Comparison of ENCODE assay signal across 8 cellular contexts in the genomic region with DNA sequence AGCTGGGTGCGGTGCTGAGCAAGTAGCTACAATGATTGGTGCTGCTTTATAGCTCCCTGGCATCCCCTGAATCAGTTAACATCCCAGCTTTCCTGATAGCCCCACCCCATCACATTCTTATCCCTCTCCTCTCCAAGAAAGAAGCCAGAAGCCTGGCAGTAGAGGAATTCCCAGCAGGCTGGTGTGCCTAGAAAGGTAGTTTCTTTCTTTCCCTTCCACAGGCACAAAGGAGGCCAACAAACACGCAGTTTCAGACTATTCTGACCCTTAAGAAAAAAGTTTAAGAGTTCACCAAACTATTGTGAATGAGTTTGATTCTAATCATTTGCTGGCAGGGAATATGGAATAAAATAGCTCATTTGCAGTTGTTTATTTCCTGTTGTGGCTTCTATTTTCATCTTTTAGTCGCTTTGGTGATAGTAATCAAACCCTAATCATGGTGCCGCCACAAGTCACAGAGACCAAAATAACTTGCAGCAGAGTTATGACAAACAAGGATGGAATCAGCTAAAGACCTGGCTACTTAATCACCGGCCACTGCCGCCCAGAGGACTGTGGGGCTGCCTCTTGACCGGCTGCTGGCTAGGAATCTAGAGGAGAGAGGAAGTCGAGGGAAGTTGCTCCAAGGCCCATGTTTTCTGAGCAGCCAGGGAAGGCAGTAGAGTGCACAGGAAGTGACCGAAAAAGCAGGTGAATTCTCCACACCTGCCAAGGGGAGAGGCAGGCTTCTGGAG. TPM values are rescaled to one million over a fixed set of nuclear protein-coding genes. Genes with fewer than 3 reads are reported as not detected.
DNase-seq lines count a peak whose midpoint lies in the region; ATAC-seq and TF ChIP-seq lines count a peak whose summit lies in the region.

No MANE protein-coding gene starts in this region.

- H4K20me1 ChIP-seq in MM.1S (ENCODE audit: insufficient read depth, low read length): no peaks in the 10 kb centered on the region
- no peaks in the 10 kb centered on the region for H4K20me1 ChIP-seq in PC-3 (ENCODE audit: low read length)

- H3K4me3 ChIP-seq in MM.1S (ENCODE audit: low read length) (no peak overlapping the region), PC-3 (ENCODE audit: low read length) (no peak overlapping the region)

- no peaks in the 10 kb centered on the region for H3K9me3 Mint-ChIP-seq in effector memory CD8-positive, alpha-beta T cell
- H3K9me3 Mint-ChIP-seq in naive B cell: no peaks in the 10 kb centered on the region
- no peaks in the 10 kb centered on the region for H3K9me3 Mint-ChIP-seq in activated naive CD4-positive, alpha-beta T cell treated with anti-CD3 and anti-CD28 coated beads, Interleukin-2, amount 50 U/mL, for 72 hours

- intact Hi-C loops in PC-3 (cut with micrococcal nuclease): no loop called here

- H3K27me3 ChIP-seq in MM.1S (replicated peaks; ENCODE audit: insufficient read depth, low read length) (no peaks in the 10 kb centered on the region), PC-3 (ENCODE audit: low read length) (no peaks in the 10 kb centered on the region)

- no TSS peak for BruUV-seq in PC-3 (replicated peaks; lab: Mats Ljungman, UMichigan)

- H3K4me1 ChIP-seq in MM.1S (ENCODE audit: low read length) (peaks cover 17% of the 10 kb centered on the region), PC-3 (ENCODE audit: insufficient read depth, low read length) (no peaks in the 10 kb centered on the region)

- peaks cover 20 to 27% of the 10 kb centered on the region in 2 donors for H3K4me1 Mint-ChIP-seq in effector memory CD8-positive, alpha-beta T cell (ENCODE audit: low read depth in 2 of 2)
- peaks cover 3 to 15% (median 8%) of the 10 kb centered on the region in 3 donors for H3K4me1 Mint-ChIP-seq in naive B cell

- H3K27ac ChIP-seq in MM.1S (ENCODE audit: low read length) (no peak overlapping the region), PC-3 (ENCODE audit: low read length) (no peak overlapping the region)

- H3F3A ChIP-seq in MM.1S (ENCODE audit: insufficient read depth, low read length) (peaks cover 18% of the 10 kb centered on the region), PC-3 (ENCODE audit: low read length, unreplicated experiment) (no peaks in the 10 kb centered on the region)

- peak overlapping the region in 1 of 2 donors; percentile 2 for H3K4me3 Mint-ChIP-seq in effector memory CD8-positive, alpha-beta T cell
- peak overlapping the region in 1 of 8 donors; percentile 65 for H3K4me3 Mint-ChIP-seq in naive B cell

- DNase-seq in AG08395 (ENCODE audit: low spot score): peak; percentile 79
- DNase-seq in MM.1S: no peak
- no peak for DNase-seq in effector memory CD8-positive, alpha-beta T cell
- no peak for DNase-seq in naive B cell
- no peak for DNase-seq in PC-3
- DNase-seq in activated naive CD4-positive, alpha-beta T cell treated with anti-CD3 and anti-CD28 coated beads, Interleukin-2, amount 50 U/mL, for 72 hours (ENCODE audit: low spot score in 2 of 2): no peak

- CTCF ChIA-PET in PC-3 (lab: Charles Lee): no interaction called here

- ATAC-seq in effector memory CD8-positive, alpha-beta T cell (replicated peaks): no peak
- ATAC-seq in naive B cell (ENCODE audit: low read depth in 2 of 2) (no peak), HG03342 (IDR thresholded peaks at IDR 0.05; ENCODE audit: unreplicated experiment) (no peak), PC-3 (no peak), HG03432 (IDR thresholded peaks at IDR 0.05; ENCODE audit: unreplicated experiment) (no peak)
- ATAC-seq in activated naive CD4-positive, alpha-beta T cell treated with anti-CD3 and anti-CD28 coated beads, Interleukin-2, amount 50 U/mL, for 72 hours: no peak

- no peaks in the 10 kb centered on the region for H3K36me3 ChIP-seq in MM.1S (replicated peaks; ENCODE audit: insufficient read depth, low read length)
- H3K36me3 ChIP-seq in PC-3 (ENCODE audit: low read depth, low read length): no peaks in the 10 kb centered on the region

- peak overlapping the region; percentile 63 for H2AFZ ChIP-seq in MM.1S (ENCODE audit: low read length)
- no peak overlapping the region for H2AFZ ChIP-seq in PC-3 (ENCODE audit: low read length)

- peaks cover 6 to 10% of the 10 kb centered on the region in 2 donors for H3K27me3 Mint-ChIP-seq in effector memory CD8-positive, alpha-beta T cell
- H3K27me3 Mint-ChIP-seq in naive B cell: peaks cover 0 to 3% (median 0%) of the 10 kb centered on the region in 3 donors

- POLR2A ChIA-PET in PC-3 (lab: Charles Lee; ENCODE audit: unreplicated experiment): no interaction called here

- H3K9ac ChIP-seq in MM.1S (ENCODE audit: low read length) (no peak overlapping the region), PC-3 (ENCODE audit: low read length) (no peak overlapping the region)

- H3K27ac Mint-ChIP-seq in effector memory CD8-positive, alpha-beta T cell: peak overlapping the region; percentile 58 to 81
- peak overlapping the region in 4 of 6 donors; percentile 5 to 70 (median 40) for H3K27ac Mint-ChIP-seq in naive B cell
- no peak overlapping the region for H3K27ac Mint-ChIP-seq in activated naive CD4-positive, alpha-beta T cell treated with anti-CD3 and anti-CD28 coated beads, Interleukin-2, amount 50 U/mL, for 72 hours

- H3K9me3 ChIP-seq in MM.1S (replicated peaks; ENCODE audit: insufficient read depth, low read length) (no peaks in the 10 kb centered on the region), PC-3 (ENCODE audit: low read length) (no peaks in the 10 kb centered on the region)

- H3K4me2 ChIP-seq in MM.1S (ENCODE audit: low read depth, low read length) (peak overlapping the region; percentile 26; the same call in 1 of the 2 replicates), PC-3 (ENCODE audit: low read length) (no peak overlapping the region)

- TF ChIP-seq CTCF in MM.1S (IDR thresholded peaks at IDR 0.05; ENCODE audit: low read length) (no peak), PC-3 (conservative IDR thresholded peaks at IDR 0.05; ENCODE audit: low read depth, low read length) (no peak)

- H3K9me2 ChIP-seq in MM.1S (replicated peaks; ENCODE audit: insufficient read depth, low read length) (no peaks in the 10 kb centered on the region), PC-3 (replicated peaks; ENCODE audit: low read length) (no peaks in the 10 kb centered on the region)

- H3K36me3 Mint-ChIP-seq in effector memory CD8-positive, alpha-beta T cell (ENCODE audit: insufficient read depth): peaks cover 27% of the 10 kb centered on the region
- no peaks in the 10 kb centered on the region for H3K36me3 Mint-ChIP-seq in naive B cell
- H3K36me3 Mint-ChIP-seq in activated naive CD4-positive, alpha-beta T cell treated with anti-CD3 and anti-CD28 coated beads, Interleukin-2, amount 50 U/mL, for 72 hours: no peaks in the 10 kb centered on the region

- H3K79me2 ChIP-seq in MM.1S (ENCODE audit: low read length) (peaks cover 14% of the 10 kb centered on the region), PC-3 (ENCODE audit: low read length) (peaks cover 6% of the 10 kb centered on the region)

RNA-seq across cellular contexts. Expression of a gene that starts 4.9 kb away (rescaled TPM):
- 1 to 10 TPM in 5 of 6 donors, under 1 TPM in 1; 0.47 to 3.7 (median 1.6) TPM for polyA plus RNA-seq in naive B cell (ENCODE audit: low read depth in 6 of 6)
- 7.9 and 9.4 TPM in 2 replicates for total RNA-seq in PC-3 (2014; rRNA removed)
- total RNA-seq in activated naive CD4-positive, alpha-beta T cell treated with anti-CD3 and anti-CD28 coated beads, Interleukin-2, amount 50 U/mL, for 72 hours: 10 to 100 TPM; 13.4 to 14.6 TPM

Comparison
In these comparisons a context has a peak if more than half of its experiments do, and no peak if none do; other contexts are left out.
1. H3K27ac Mint-ChIP-seq: peak in effector memory CD8-positive, alpha-beta T cell (2 of 2) and naive B cell (4 of 6); none in activated naive CD4-positive, alpha-beta T cell treated with anti-CD3 and anti-CD28 coated beads, Interleukin-2, amount 50 U/mL, for 72 hours (0 of 2).